9 cellular contexts compared by ENCODE assay signal in the genomic region with DNA sequence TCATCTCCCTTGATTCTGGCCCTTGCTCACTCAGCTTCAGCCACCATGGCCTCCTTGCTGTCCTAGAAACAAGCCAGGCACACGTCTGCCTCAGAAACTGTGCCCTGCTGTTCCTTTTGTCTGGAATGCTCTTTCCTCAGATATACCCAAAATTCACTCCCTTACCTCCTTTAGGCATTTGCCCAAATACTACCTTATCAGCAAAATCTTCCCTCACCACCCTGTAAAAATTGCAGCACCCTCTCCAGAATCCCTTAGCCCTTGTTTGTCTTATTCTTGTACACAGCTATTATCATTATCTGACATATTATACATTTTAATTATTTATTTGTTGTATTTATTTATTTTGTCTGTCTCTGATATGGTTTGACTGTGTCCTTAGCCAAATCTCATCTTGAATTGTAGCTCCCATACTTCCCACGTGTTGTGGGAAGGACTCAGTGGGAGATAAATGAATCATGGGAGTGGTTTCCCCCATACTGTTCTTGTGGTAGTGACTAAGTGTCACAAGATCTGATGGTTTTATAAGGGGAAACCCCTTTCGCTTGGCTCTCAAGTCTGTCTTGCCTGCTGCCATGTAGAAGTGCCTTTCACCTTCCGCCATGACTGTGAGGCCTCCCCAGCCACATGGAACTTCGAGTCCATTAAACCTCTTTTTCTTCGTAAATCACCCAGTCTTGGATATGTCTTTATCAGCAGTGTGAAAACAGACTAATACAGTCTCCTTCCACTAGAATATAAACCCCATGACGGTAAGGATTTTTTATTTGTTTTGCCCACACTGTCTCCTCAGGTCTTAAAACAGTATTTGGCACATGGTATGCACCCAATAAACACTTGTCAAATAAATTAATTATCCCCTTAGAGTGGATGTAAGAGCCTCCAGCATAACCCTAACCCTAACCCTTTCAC. TPM values are rescaled to one million over a fixed set of nuclear protein-coding genes. Genes with fewer than 3 reads are reported as not detected.
A peak's percentile ranks its signal among the peaks of the same experiment; 100 is the strongest.
DNase-seq lines count a peak whose midpoint lies in the region; ATAC-seq and TF ChIP-seq lines count a peak whose summit lies in the region.
"Had no signal": no experiment of that assay in that cellular context is flagged by ENCODE, and none has a peak within 500 bp of the region (broad histone marks: within the 10 kb centered on the region; RNA-seq: fewer than 3 reads in every experiment).

No MANE protein-coding gene starts in this region.

- POLR2A ChIA-PET in activated CD8-positive, alpha-beta T cell treated with anti-CD3 and anti-CD28 coated beads for 36 hours (lab: Charles Lee) = interaction anchor here (0.8 kb wide), 1 partner anchor 12 kb away, joined by 3 read pairs; no protein-coding TSS in a partner anchor

- intact Hi-C loops in activated CD8-positive, alpha-beta T cell treated with anti-CD3 and anti-CD28 coated beads for 36 hours (cut with micrococcal nuclease) = no loop called here

- TF ChIP-seq CTCF in activated CD8-positive, alpha-beta T cell treated with anti-CD3 and anti-CD28 coated beads for 36 hours (IDR thresholded peaks at IDR 0.05) = no peak
- TF ChIP-seq CTCF in fibroblast of mammary gland (conservative IDR thresholded peaks at IDR 0.05; ENCODE audit: control insufficient read depth, insufficient read depth, low read depth, low read length) = no peak

- H3K4me1 Mint-ChIP-seq in activated CD8-positive, alpha-beta memory T cell treated with anti-CD3 and anti-CD28 coated beads, Interleukin-2, amount 10 ng/mL, durations not matched to agents 7 days and 5 days = peaks cover 5% of the 10 kb centered on the region
- peaks cover 19% of the 10 kb centered on the region for H3K4me1 Mint-ChIP-seq in activated CD8-positive, alpha-beta T cell treated with anti-CD3 and anti-CD28 coated beads for 36 hours (ENCODE audit: low read depth)

- no peaks in the 10 kb centered on the region for H3K27me3 Mint-ChIP-seq in activated CD8-positive, alpha-beta memory T cell treated with anti-CD3 and anti-CD28 coated beads, Interleukin-2, amount 10 ng/mL, durations not matched to agents 7 days and 5 days
- H3K27me3 Mint-ChIP-seq in activated CD8-positive, alpha-beta T cell treated with anti-CD3 and anti-CD28 coated beads for 36 hours = no peaks in the 10 kb centered on the region

- CTCF ChIA-PET in activated CD8-positive, alpha-beta memory T cell treated with anti-CD3 and anti-CD28 coated beads, Interleukin-2, amount 10 ng/mL, durations not matched to agents 7 days and 5 days (lab: Charles Lee) = no interaction called here
- CTCF ChIA-PET in activated CD8-positive, alpha-beta T cell treated with anti-CD3 and anti-CD28 coated beads for 36 hours (lab: Charles Lee) = no interaction called here

- H3K4me3 ChIP-seq in fibroblast of mammary gland (ENCODE audit: control insufficient read depth, low read depth, low read length) = no peak overlapping the region

- DNase-seq in activated CD8-positive, alpha-beta memory T cell treated with anti-CD3 and anti-CD28 coated beads, Interleukin-2, amount 10 ng/mL, durations not matched to agents 7 days and 5 days = peak; percentile 46
- no peak for DNase-seq in activated CD8-positive, alpha-beta memory T cell treated with anti-CD3 and anti-CD28 coated beads, Interleukin-2, amount 50 U/mL, for 48 hours
- DNase-seq in activated CD8-positive, alpha-beta T cell treated with anti-CD3 and anti-CD28 coated beads for 36 hours = peak; percentile 64
- DNase-seq in fibroblast of mammary gland (ENCODE audit: low read depth) (peak; percentile 77), NCI-H82 (lab: John Stamatoyannopoulos, UW) (no peak), D341Med (ENCODE audit: low spot score) (no peak)
- peak; percentile 22 for DNase-seq in stimulated activated CD8-positive, alpha-beta memory T cell treated with anti-CD3 and anti-CD28 coated beads, Interleukin-4, amount 100 ng/mL, for 24 hours (ENCODE audit: low read depth)
- DNase-seq: NCI-H446 treated with DMSO at 0.1 percent for 48 hours had no signal

- peaks cover 3% of the 10 kb centered on the region for H3K36me3 Mint-ChIP-seq in activated CD8-positive, alpha-beta memory T cell treated with anti-CD3 and anti-CD28 coated beads, Interleukin-2, amount 10 ng/mL, durations not matched to agents 7 days and 5 days
- peaks cover 14% of the 10 kb centered on the region for H3K36me3 Mint-ChIP-seq in activated CD8-positive, alpha-beta T cell treated with anti-CD3 and anti-CD28 coated beads for 36 hours (ENCODE audit: low read depth)

- H3K4me3 Mint-ChIP-seq in activated CD8-positive, alpha-beta memory T cell treated with anti-CD3 and anti-CD28 coated beads, Interleukin-2, amount 10 ng/mL, durations not matched to agents 7 days and 5 days = no peak overlapping the region
- no peak overlapping the region for H3K4me3 Mint-ChIP-seq in activated CD8-positive, alpha-beta T cell treated with anti-CD3 and anti-CD28 coated beads for 36 hours

- no peak overlapping the region for H3K27ac Mint-ChIP-seq in activated CD8-positive, alpha-beta memory T cell treated with anti-CD3 and anti-CD28 coated beads, Interleukin-2, amount 10 ng/mL, durations not matched to agents 7 days and 5 days
- H3K27ac Mint-ChIP-seq in activated CD8-positive, alpha-beta T cell treated with anti-CD3 and anti-CD28 coated beads for 36 hours = peak overlapping the region; percentile 66

- no peak for ATAC-seq in activated CD8-positive, alpha-beta memory T cell treated with anti-CD3 and anti-CD28 coated beads, Interleukin-2, amount 10 ng/mL, durations not matched to agents 7 days and 5 days
- peak; percentile 92 for ATAC-seq in activated CD8-positive, alpha-beta T cell treated with anti-CD3 and anti-CD28 coated beads for 36 hours
- no peak for ATAC-seq in HG02610 (IDR thresholded peaks at IDR 0.05; ENCODE audit: unreplicated experiment)

- H3K9me3 Mint-ChIP-seq in activated CD8-positive, alpha-beta memory T cell treated with anti-CD3 and anti-CD28 coated beads, Interleukin-2, amount 10 ng/mL, durations not matched to agents 7 days and 5 days (ENCODE audit: low read depth) = peaks cover 6% of the 10 kb centered on the region
- peaks cover 15% of the 10 kb centered on the region for H3K9me3 Mint-ChIP-seq in activated CD8-positive, alpha-beta T cell treated with anti-CD3 and anti-CD28 coated beads for 36 hours

RNA-seq across cellular contexts. Expression of gene STT3B, which starts 60.0 kb away (rescaled TPM):
- 100 to 1,000 TPM in 1 of 2 experiments, 10 to 100 TPM in 1; 90.0 to 126 TPM for total RNA-seq in activated CD8-positive, alpha-beta memory T cell treated with anti-CD3 and anti-CD28 coated beads, Interleukin-2, amount 10 ng/mL, durations not matched to agents 7 days and 5 days
- total RNA-seq in activated CD8-positive, alpha-beta T cell treated with anti-CD3 and anti-CD28 coated beads for 36 hours = 100 to 1,000 TPM in 1 of 2 experiments, 10 to 100 TPM in 1; 92.8 to 103 TPM

Comparison
In these comparisons a context has a peak if more than half of its experiments do, and no peak if none do; other contexts are left out.
1. DNase-seq: peak in activated CD8-positive, alpha-beta memory T cell treated with anti-CD3 and anti-CD28 coated beads, Interleukin-2, amount 10 ng/mL, durations not matched to agents 7 days and 5 days (single experiment), activated CD8-positive, alpha-beta T cell treated with anti-CD3 and anti-CD28 coated beads for 36 hours (single experiment), fibroblast of mammary gland (single experiment) and stimulated activated CD8-positive, alpha-beta memory T cell treated with anti-CD3 and anti-CD28 coated beads, Interleukin-4, amount 100 ng/mL, for 24 hours (single experiment); none in activated CD8-positive, alpha-beta memory T cell treated with anti-CD3 and anti-CD28 coated beads, Interleukin-2, amount 50 U/mL, for 48 hours (single experiment), NCI-H82 (single experiment) and D341Med (single experiment).